In genomic region chr16:85838876-85839585, GRCh38 we compare ENCODE assay signal across 21 cellular contexts.
"Had no signal": no experiment of that assay in that cellular context is flagged by ENCODE, and none has a peak within 500 bp of the region (broad histone marks: within the 10 kb centered on the region; RNA-seq: fewer than 3 reads in every experiment).

No MANE protein-coding gene starts in this region.

- H3K4me1 Mint-ChIP-seq: endodermal cell; nephron progenitor cell; stimulated activated naive CD8-positive, alpha-beta T cell treated with anti-CD3 and anti-CD28 coated beads, Interleukin-15, amount 100 ng/mL, for 72 hours had no signal

- H3K9me3 ChIP-seq: gastrocnemius medialis, pancreas, right lobe of liver, suprapubic skin, transverse colon, vagina had no signal

- H3K36me3 Mint-ChIP-seq: naive thymus-derived CD8-positive, alpha-beta T cell had no signal

- H3K4me3 ChIP-seq: gastrocnemius medialis, pancreas, right lobe of liver, smooth muscle cell, suprapubic skin, transverse colon, vagina had no signal

- H3K4me3 Mint-ChIP-seq: endodermal cell; naive thymus-derived CD8-positive, alpha-beta T cell; nephron progenitor cell; stimulated activated naive CD8-positive, alpha-beta T cell treated with anti-CD3 and anti-CD28 coated beads, Interleukin-15, amount 100 ng/mL, for 72 hours had no signal

- H3K27ac Mint-ChIP-seq: endodermal cell; naive thymus-derived CD8-positive, alpha-beta T cell; nephron progenitor cell; progenitor cell of endocrine pancreas had no signal

- ATAC-seq: esophagus mucosa; gastrocnemius medialis; naive thymus-derived CD8-positive, alpha-beta T cell; stimulated activated naive CD8-positive, alpha-beta T cell treated with anti-CD3 and anti-CD28 coated beads, Interleukin-15, amount 100 ng/mL, for 72 hours had no signal

- H3K4me1 ChIP-seq: gastrocnemius medialis, pancreas, right lobe of liver, suprapubic skin, transverse colon, vagina had no signal

- H3K4me2 ChIP-seq: smooth muscle cell had no signal

- H3K27me3 ChIP-seq: right lobe of liver, vagina had no signal

- H3K27ac ChIP-seq: epithelial cell of prostate, gastrocnemius medialis, pancreas, right lobe of liver, suprapubic skin, transverse colon, vagina had no signal

- H3K9me3 Mint-ChIP-seq: nephron progenitor cell had no signal

- H3K36me3 ChIP-seq: gastrocnemius medialis, pancreas, right lobe of liver, suprapubic skin, transverse colon, vagina had no signal

- DNase-seq: effector CD8-positive, alpha-beta T cell; endodermal cell; foreskin fibroblast; gastrocnemius medialis; mesenchymal stem cell; midbrain; naive thymus-derived CD8-positive, alpha-beta T cell; nephron progenitor cell; stimulated activated CD4-positive, alpha-beta T cell treated with anti-CD3 and anti-CD28 coated beads, Interleukin-12 subunit alpha, Interleukin-12 subunit beta, amount 100 ng/mL, for 4 hours; stimulated activated CD4-positive, alpha-beta T cell treated with anti-CD3 and anti-CD28 coated beads, Interleukin-4, amount 100 ng/mL, for 4 hours; stimulated activated naive CD4-positive, alpha-beta T cell; stimulated activated naive CD8-positive, alpha-beta T cell treated with anti-CD3 and anti-CD28 coated beads, Interleukin-15, amount 100 ng/mL, for 72 hours; transverse colon had no signal
